In genomic region chr6:42746452-42747400, GRCh38 we compare ENCODE assay signal across 8 cellular contexts. TPM values are rescaled to one million over a fixed set of nuclear protein-coding genes. Genes with fewer than 3 reads are reported as not detected.
DNase-seq lines count a peak whose midpoint lies in the region; ATAC-seq and TF ChIP-seq lines count a peak whose summit lies in the region.

No MANE protein-coding gene starts in this region.

- TF ChIP-seq POLR2A in GM19193 (IDR thresholded peaks at IDR 0.05; ENCODE audit: extremely low read depth, insufficient read depth, insufficient read length), result peak; percentile 86

- POLR2A ChIA-PET in activated CD4-positive, alpha-beta T cell treated with anti-CD3 and anti-CD28 coated beads, Interleukin-2, amount 10 ng/mL, durations not matched to agents 7 days and 5 days (lab: Charles Lee), result interaction anchor here (0.6 to 1.5 kb wide), 5 partner anchors 24 to 1370 kb away, joined by 3 to 7 read pairs (median 5); partner anchors contain the start of gene RPL7L1

- DNase-seq in Ammon's horn (ENCODE audit: low spot score) (peak; percentile 85), NCI-H526 (lab: John Stamatoyannopoulos, UW) (peak; percentile 87 to 88), coronary artery (ENCODE audit: low spot score) (peak; percentile 92), left lobe of liver (ENCODE audit: low spot score) (peak; percentile 83)
- peak; percentile 88 for DNase-seq in activated CD4-positive, alpha-beta T cell treated with anti-CD3 and anti-CD28 coated beads, Interleukin-2, amount 10 ng/mL, durations not matched to agents 7 days and 5 days
- peak; percentile 83 for DNase-seq in stimulated activated CD4-positive, alpha-beta T cell treated with anti-CD3 and anti-CD28 coated beads, Interleukin-1b, Interleukin-23, amount 100 ng/mL, for 48 hours

- no peaks in the 10 kb centered on the region for H3K9me3 Mint-ChIP-seq in activated CD4-positive, alpha-beta T cell treated with anti-CD3 and anti-CD28 coated beads, Interleukin-2, amount 10 ng/mL, durations not matched to agents 7 days and 5 days

- H3K4me3 ChIP-seq in coronary artery, result peak overlapping the region; percentile 96

- ATAC-seq in HG03432 (IDR thresholded peaks at IDR 0.05; ENCODE audit: unreplicated experiment), result peak; percentile 63
- peak; percentile 74 for ATAC-seq in left lobe of liver

- H3K4me3 Mint-ChIP-seq in activated CD4-positive, alpha-beta T cell treated with anti-CD3 and anti-CD28 coated beads, Interleukin-2, amount 10 ng/mL, durations not matched to agents 7 days and 5 days, result peak overlapping the region; percentile 100

- H3K27me3 Mint-ChIP-seq in activated CD4-positive, alpha-beta T cell treated with anti-CD3 and anti-CD28 coated beads, Interleukin-2, amount 10 ng/mL, durations not matched to agents 7 days and 5 days, result no peaks in the 10 kb centered on the region

- no peak for TF ChIP-seq CTCF in coronary artery (IDR thresholded peaks at IDR 0.05)

- CTCF ChIA-PET in activated CD4-positive, alpha-beta T cell treated with anti-CD3 and anti-CD28 coated beads, Interleukin-2, amount 10 ng/mL, durations not matched to agents 7 days and 5 days (lab: Charles Lee), result interaction anchor here (0.6 to 3.5 kb wide), 9 partner anchors 15 to 397 kb away, joined by 3 to 19 read pairs (median 4); partner anchors contain the start of gene RPL7L1

- H3K4me1 Mint-ChIP-seq in activated CD4-positive, alpha-beta T cell treated with anti-CD3 and anti-CD28 coated beads, Interleukin-2, amount 10 ng/mL, durations not matched to agents 7 days and 5 days, result peaks cover 38% of the 10 kb centered on the region

- peak overlapping the region; percentile 89 to 98 for H3K27ac ChIP-seq in coronary artery

- peaks cover 25% of the 10 kb centered on the region for H3K36me3 Mint-ChIP-seq in activated CD4-positive, alpha-beta T cell treated with anti-CD3 and anti-CD28 coated beads, Interleukin-2, amount 10 ng/mL, durations not matched to agents 7 days and 5 days (ENCODE audit: low read depth)

- H3K27ac Mint-ChIP-seq in activated CD4-positive, alpha-beta T cell treated with anti-CD3 and anti-CD28 coated beads, Interleukin-2, amount 10 ng/mL, durations not matched to agents 7 days and 5 days, result peak overlapping the region; percentile 100

RNA-seq across cellular contexts. Expression of gene TBCC, which starts 0.8 kb away (rescaled TPM):
- total RNA-seq in activated CD4-positive, alpha-beta T cell treated with anti-CD3 and anti-CD28 coated beads, Interleukin-2, amount 10 ng/mL, durations not matched to agents 7 days and 5 days, result 10 to 100 TPM; 37.1 to 38.6 TPM
- 6.6 TPM for total RNA-seq in left lobe of liver

RNA-seq across cellular contexts. Expression of gene PRPH2, which starts 24.3 kb away (rescaled TPM):
- not detected for total RNA-seq in activated CD4-positive, alpha-beta T cell treated with anti-CD3 and anti-CD28 coated beads, Interleukin-2, amount 10 ng/mL, durations not matched to agents 7 days and 5 days
- total RNA-seq in left lobe of liver, result not detected

RNA-seq across cellular contexts. Expression of gene BICRAL, which starts 35.1 kb away (rescaled TPM):
- total RNA-seq in activated CD4-positive, alpha-beta T cell treated with anti-CD3 and anti-CD28 coated beads, Interleukin-2, amount 10 ng/mL, durations not matched to agents 7 days and 5 days, result 10 to 100 TPM; 23.4 to 27.8 TPM
- total RNA-seq in left lobe of liver, result 5.4 TPM

Comparison
In these comparisons a context has a peak if more than half of its experiments do, and no peak if none do; other contexts are left out.
1. Peak in every context shown above with its lines: DNase-seq, ATAC-seq, H3K4me3 ChIP-seq and H3K27ac ChIP-seq.